In genomic region chr20:30168025-30168799, GRCh38 we compare ENCODE assay signal across 14 cellular contexts.
DNase-seq lines count a peak whose midpoint lies in the region; ATAC-seq and TF ChIP-seq lines count a peak whose summit lies in the region.
"Had no signal": no experiment of that assay in that cellular context is flagged by ENCODE, and none has a peak within 500 bp of the region (broad histone marks: within the 10 kb centered on the region; RNA-seq: fewer than 3 reads in every experiment).

No MANE protein-coding gene starts in this region.

- no peak overlapping the region for H2AFZ ChIP-seq in GM23338

- H3K4me1 Mint-ChIP-seq in GM23338 = no peaks in the 10 kb centered on the region

- no peaks in the 10 kb centered on the region for H3F3A ChIP-seq in GM23338 (replicated peaks; ENCODE audit: low read depth)

- H3K9me2 ChIP-seq in GM23338 (ENCODE audit: insufficient read depth) = no peaks in the 10 kb centered on the region

- peaks cover 2% of the 10 kb centered on the region for H3K27me3 Mint-ChIP-seq in GM23338 (ENCODE audit: insufficient read depth, low read depth, poor library complexity)
- H3K27me3 Mint-ChIP-seq: dendritic cell treated with granulocyte-macrophage colony-stimulating factor and Interleukin-4, amounts not matched to agents 40 ng/mL and 50 ng/mL, for 4 days had no signal

- H3K4me1 ChIP-seq in GM23338 (ENCODE audit: insufficient read depth) (no peaks in the 10 kb centered on the region), heart left ventricle (no peaks in the 10 kb centered on the region)
- H3K4me1 ChIP-seq: Caco-2, SJSA1, thyroid gland had no signal

- 39 to 72% (median 58%) methylated on average over 23 to 50 of the region's 50 CpGs for WGBS in heart left ventricle, 4 donors
- WGBS in lower leg skin, 2 donors = 67 to 69% methylated on average over 26 to 30 of the region's 50 CpGs

- no peaks in the 10 kb centered on the region for H3K79me2 ChIP-seq in GM23338 (replicated peaks; ENCODE audit: insufficient read depth)

- no peak overlapping the region for H3K27ac Mint-ChIP-seq in GM23338
- H3K27ac Mint-ChIP-seq: dendritic cell treated with granulocyte-macrophage colony-stimulating factor and Interleukin-4, amounts not matched to agents 40 ng/mL and 50 ng/mL, for 4 days had no signal

- no peaks in the 10 kb centered on the region for H3K9me3 ChIP-seq in heart left ventricle
- H3K9me3 ChIP-seq: Caco-2, SJSA1, thyroid gland had no signal

- peaks cover 20% of the 10 kb centered on the region for H3K36me3 Mint-ChIP-seq in GM23338 (ENCODE audit: low read depth)

- H3K9me3 Mint-ChIP-seq in GM23338 = peaks cover 84% of the 10 kb centered on the region

- no peak overlapping the region for H3K4me3 Mint-ChIP-seq in GM23338
- H3K4me3 Mint-ChIP-seq: dendritic cell treated with granulocyte-macrophage colony-stimulating factor and Interleukin-4, amounts not matched to agents 40 ng/mL and 50 ng/mL, for 4 days had no signal

- no peak overlapping the region for H3K4me2 ChIP-seq in GM23338
- H3K4me2 ChIP-seq: smooth muscle cell had no signal

- H3K27me3 ChIP-seq in GM23338 (ENCODE audit: insufficient read depth) (no peaks in the 10 kb centered on the region), heart left ventricle (no peaks in the 10 kb centered on the region)
- H3K27me3 ChIP-seq: SJSA1, thyroid gland had no signal

- H3K4me3 ChIP-seq in GM23338 (no peak overlapping the region), heart left ventricle (peak overlapping the region in 5 of 12 donors; percentile 7 to 47 (median 19)), lower leg skin (ENCODE audit: low read depth, poor library complexity, severe bottlenecking) (no peak overlapping the region)
- H3K4me3 ChIP-seq: SJSA1, smooth muscle cell, thyroid gland had no signal

- TF ChIP-seq POLR2A in heart left ventricle (IDR thresholded peaks at IDR 0.05) (no peak), lower leg skin (IDR thresholded peaks at IDR 0.05) (no peak)

- intact Hi-C loops in heart left ventricle (cut with DNase I) = no loop called here
- intact Hi-C loops in lower leg skin (cut with DNase I; ENCODE audit: low total_unique reads) = no loop called here

- no peaks in the 10 kb centered on the region for H4K20me1 ChIP-seq in GM23338 (replicated peaks; ENCODE audit: insufficient read depth)

- ATAC-seq in GM23338 = no peak
- ATAC-seq in heart left ventricle = no peak
- ATAC-seq in HG03139 (IDR thresholded peaks at IDR 0.05; ENCODE audit: unreplicated experiment) = no peak

- H3K36me3 ChIP-seq in GM23338 (ENCODE audit: insufficient read depth) (no peaks in the 10 kb centered on the region), heart left ventricle (no peaks in the 10 kb centered on the region)
- H3K36me3 ChIP-seq: SJSA1, thyroid gland had no signal

- TF ChIP-seq CTCF in GM23338 (conservative IDR thresholded peaks at IDR 0.05; ENCODE audit: low read depth in 2 of 2) (no peak), heart left ventricle (IDR thresholded peaks at IDR 0.05) (no peak), lower leg skin (IDR thresholded peaks at IDR 0.05) (no peak)

- H3K27ac ChIP-seq in GM23338 (ENCODE audit: low read depth) (no peak overlapping the region), heart left ventricle (no peak overlapping the region)
- H3K27ac ChIP-seq: SJSA1, thyroid gland had no signal

- peak; percentile 4 for DNase-seq in GM23338 (ENCODE audit: low spot score)
- peak; percentile 7 for DNase-seq in activated CD4-positive, alpha-beta T cell treated with anti-CD3 and anti-CD28 coated beads, Interleukin-2, amount 50 U/mL, for 1 hour
- peak in 3 of 5 donors; percentile 9 to 66 (median 24) for DNase-seq in heart left ventricle
- DNase-seq in stimulated activated CD4-positive, alpha-beta T cell treated with anti-CD3 and anti-CD28 coated beads, Interleukin-2, amount 100 ng/mL, for 48 hours = peak; percentile 0 to 3
- DNase-seq in lower leg skin (ENCODE audit: low spot score in 2 of 2) = no peak
- DNase-seq in HuH-7.5 (ENCODE audit: low spot score) = no peak
- no peak for DNase-seq in NCI-H1436 (lab: John Stamatoyannopoulos, UW)
- DNase-seq: KG1 had no signal

TF ChIP-seq in GM23338, 12 proteins besides CTCF, POLR2A, EP300 and RAD21 (continues in another document):
- TF ChIP-seq ETS1 (IDR thresholded peaks at IDR 0.05) (no peak), ZNF462 (CRISPR knock-in tag; IDR thresholded peaks at IDR 0.05) (no peak)

Comparison
In these comparisons a context has a peak if more than half of its experiments do, and no peak if none do; other contexts are left out.
1. DNase-seq: peak in GM23338 (single experiment), activated CD4-positive, alpha-beta T cell treated with anti-CD3 and anti-CD28 coated beads, Interleukin-2, amount 50 U/mL, for 1 hour (single experiment), heart left ventricle (3 of 5) and stimulated activated CD4-positive, alpha-beta T cell treated with anti-CD3 and anti-CD28 coated beads, Interleukin-2, amount 100 ng/mL, for 48 hours (2 of 2); none in lower leg skin (0 of 2), HuH-7.5 (single experiment) and NCI-H1436 (single experiment).